In the genomic region with DNA sequence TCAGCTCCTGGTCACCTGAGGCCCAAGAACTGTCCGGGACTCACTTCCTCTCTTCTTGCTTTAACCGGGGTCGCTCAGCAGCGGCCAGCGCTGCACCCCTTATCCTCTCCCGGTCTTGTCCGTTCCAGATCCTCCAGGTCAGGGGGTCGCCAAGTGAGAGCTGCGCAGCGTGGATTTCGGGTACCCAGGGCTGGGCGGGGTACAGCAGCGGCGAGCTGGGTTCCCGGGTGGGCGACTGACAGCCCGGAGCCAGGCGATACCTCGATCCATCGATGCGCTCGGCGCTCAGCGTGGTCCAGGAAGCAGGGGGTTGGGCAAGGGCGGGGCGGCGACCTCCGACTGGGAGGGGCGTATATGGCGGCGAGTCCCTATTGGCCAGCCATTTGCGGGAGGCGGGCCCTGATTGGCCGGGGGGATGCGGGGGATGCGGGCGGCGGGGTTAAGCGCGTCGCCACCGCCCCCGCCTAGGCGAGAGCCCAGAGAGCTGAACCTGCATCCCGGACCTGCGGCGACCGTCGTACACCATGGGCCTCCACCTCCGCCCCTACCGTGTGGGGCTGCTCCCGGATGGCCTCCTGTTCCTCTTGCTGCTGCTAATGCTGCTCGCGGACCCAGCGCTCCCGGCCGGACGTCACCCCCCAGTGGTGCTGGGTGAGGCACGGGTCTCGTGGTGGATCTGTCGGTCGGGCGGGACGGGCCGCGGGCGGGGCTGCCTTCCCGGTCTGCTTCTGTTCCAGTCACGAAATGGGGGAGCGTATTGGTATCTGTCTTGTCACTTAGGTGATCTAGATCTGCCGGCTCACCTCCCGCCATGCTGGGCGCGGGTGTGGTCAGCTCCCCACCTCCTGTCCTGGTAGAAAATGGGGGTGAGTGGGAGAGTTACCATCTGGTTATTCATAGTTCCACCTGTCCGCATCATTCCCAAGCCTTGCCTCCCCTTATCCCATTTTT, we compare ENCODE assay signal across 8 cellular contexts. TPM values are rescaled to one million over a fixed set of nuclear protein-coding genes. Genes with fewer than 3 reads are reported as not detected.
DNase-seq lines count a peak whose midpoint lies in the region; ATAC-seq and TF ChIP-seq lines count a peak whose summit lies in the region.

A gene with protein sequence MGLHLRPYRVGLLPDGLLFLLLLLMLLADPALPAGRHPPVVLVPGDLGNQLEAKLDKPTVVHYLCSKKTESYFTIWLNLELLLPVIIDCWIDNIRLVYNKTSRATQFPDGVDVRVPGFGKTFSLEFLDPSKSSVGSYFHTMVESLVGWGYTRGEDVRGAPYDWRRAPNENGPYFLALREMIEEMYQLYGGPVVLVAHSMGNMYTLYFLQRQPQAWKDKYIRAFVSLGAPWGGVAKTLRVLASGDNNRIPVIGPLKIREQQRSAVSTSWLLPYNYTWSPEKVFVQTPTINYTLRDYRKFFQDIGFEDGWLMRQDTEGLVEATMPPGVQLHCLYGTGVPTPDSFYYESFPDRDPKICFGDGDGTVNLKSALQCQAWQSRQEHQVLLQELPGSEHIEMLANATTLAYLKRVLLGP (plus strand): TSS at position 471 of the 951 bp plus-strand sequence. CDS start 54 bp downstream, at position 525.

- no peaks in the 10 kb centered on the region for H3K9me2 ChIP-seq in DOHH2 (replicated peaks; ENCODE audit: control insufficient read depth, low read length)

- peak; percentile 93 for DNase-seq in RWPE2 (ENCODE audit: low spot score)
- DNase-seq in activated effector memory CD4-positive, alpha-beta T cell treated with anti-CD3 and anti-CD28 coated beads, Interleukin-2, amount 50 U/mL, for 16 hours = peak; percentile 98
- DNase-seq in fibroblast of villous mesenchyme (ENCODE audit: low read depth) = peak; percentile 96
- peak; percentile 95 for DNase-seq in neural crest cell (ENCODE audit: low read depth, low spot score)
- DNase-seq in stimulated activated naive CD8-positive, alpha-beta T cell treated with anti-CD3 and anti-CD28 coated beads, Interleukin-15, amount 100 ng/mL, for 72 hours = peak; percentile 94 to 95

- H3K4me3 Mint-ChIP-seq in IgD-negative memory B cell (peak within 1 kb of the TSS; percentile 95 to 99 (median 98)), neural crest cell (peak within 1 kb of the TSS; percentile 100)
- H3K4me3 Mint-ChIP-seq in stimulated activated naive CD8-positive, alpha-beta T cell treated with anti-CD3 and anti-CD28 coated beads, Interleukin-15, amount 100 ng/mL, for 72 hours = peak within 1 kb of the TSS; percentile 99 to 100

- H3K27me3 Mint-ChIP-seq in IgD-negative memory B cell = no peaks in the 10 kb centered on the region
- no peaks in the 10 kb centered on the region for H3K27me3 Mint-ChIP-seq in neural crest cell (ENCODE audit: low read depth)
- H3K27me3 Mint-ChIP-seq in stimulated activated naive CD8-positive, alpha-beta T cell treated with anti-CD3 and anti-CD28 coated beads, Interleukin-15, amount 100 ng/mL, for 72 hours = no peaks in the 10 kb centered on the region

- H3K27me3 ChIP-seq in DOHH2 (ENCODE audit: control insufficient read depth, low read length) = no peaks in the 10 kb centered on the region
- H3K27me3 ChIP-seq in RWPE2 (ENCODE audit: insufficient read depth, poor library complexity, severe bottlenecking) = no peaks in the 10 kb centered on the region

- peaks cover 3% of the 10 kb centered on the region; the same call in 1 of the 2 replicates for H3K79me2 ChIP-seq in DOHH2 (ENCODE audit: control insufficient read depth, low read length)

- H3K4me3 ChIP-seq in DOHH2 (ENCODE audit: low read length) (peak within 1 kb of the TSS; percentile 80), RWPE2 (ENCODE audit: severe bottlenecking) (peak within 1 kb of the TSS; percentile 59), fibroblast of villous mesenchyme (ENCODE audit: low read depth, low read length) (peak within 1 kb of the TSS; percentile 98)

- ATAC-seq in GM21576 (IDR thresholded peaks at IDR 0.05; ENCODE audit: unreplicated experiment) (peak; percentile 74), RWPE2 (ENCODE audit: low read depth) (peak; percentile 95)
- peak; percentile 96 for ATAC-seq in stimulated activated naive CD8-positive, alpha-beta T cell treated with anti-CD3 and anti-CD28 coated beads, Interleukin-15, amount 100 ng/mL, for 72 hours

- peak within 1 kb of the TSS; percentile 6 to 93 (median 59) for H3K27ac Mint-ChIP-seq in IgD-negative memory B cell
- H3K27ac Mint-ChIP-seq in neural crest cell (ENCODE audit: unreplicated experiment) = peak within 1 kb of the TSS; percentile 78
- peak within 1 kb of the TSS; percentile 74 to 95 for H3K27ac Mint-ChIP-seq in stimulated activated naive CD8-positive, alpha-beta T cell treated with anti-CD3 and anti-CD28 coated beads, Interleukin-15, amount 100 ng/mL, for 72 hours

- H3K9me3 Mint-ChIP-seq in IgD-negative memory B cell (no peaks in the 10 kb centered on the region), neural crest cell (no peaks in the 10 kb centered on the region)
- H3K9me3 Mint-ChIP-seq in stimulated activated naive CD8-positive, alpha-beta T cell treated with anti-CD3 and anti-CD28 coated beads, Interleukin-15, amount 100 ng/mL, for 72 hours = no peaks in the 10 kb centered on the region

- H3K4me2 ChIP-seq in DOHH2 (ENCODE audit: low read length) = peak within 1 kb of the TSS; percentile 95

- no peaks in the 10 kb centered on the region for H3K36me3 ChIP-seq in DOHH2 (ENCODE audit: control insufficient read depth, low read length)
- H3K36me3 ChIP-seq in RWPE2 (ENCODE audit: low read depth) = peaks cover 9% of the 10 kb centered on the region; the same call in 1 of the 2 replicates

- no peaks in the 10 kb centered on the region for H3K9me3 ChIP-seq in DOHH2 (ENCODE audit: control insufficient read depth, insufficient read depth, low read length)
- H3K9me3 ChIP-seq in RWPE2 (ENCODE audit: severe bottlenecking) = no peaks in the 10 kb centered on the region

- no peak within 1 kb of the TSS for H3K27ac ChIP-seq in DOHH2 (ENCODE audit: low read depth, low read length)
- peak within 1 kb of the TSS; percentile 3 for H3K27ac ChIP-seq in RWPE2 (ENCODE audit: poor library complexity, severe bottlenecking)

- peaks cover 18% of the 10 kb centered on the region for H3K4me1 ChIP-seq in DOHH2 (ENCODE audit: control insufficient read depth, low read length)
- H3K4me1 ChIP-seq in RWPE2 (ENCODE audit: insufficient read depth, poor library complexity, severe bottlenecking) = peaks cover 5% of the 10 kb centered on the region

- TF ChIP-seq CTCF in DOHH2 (IDR thresholded peaks at IDR 0.05; ENCODE audit: low read depth, low read length, poor library complexity, severe bottlenecking) (no peak), RWPE2 (IDR thresholded peaks at IDR 0.05; ENCODE audit: poor library complexity, severe bottlenecking) (no peak), fibroblast of villous mesenchyme (IDR thresholded peaks at IDR 0.05; ENCODE audit: insufficient read depth, low read depth, low read length) (no peak), neural crest cell (conservative IDR thresholded peaks at IDR 0.05) (no peak)

- H3K36me3 Mint-ChIP-seq in IgD-negative memory B cell = no peaks in the 10 kb centered on the region
- H3K36me3 Mint-ChIP-seq in neural crest cell (ENCODE audit: low read depth) = no peaks in the 10 kb centered on the region

- H3K4me1 Mint-ChIP-seq in IgD-negative memory B cell (peaks cover 0 to 16% (median 14%) of the 10 kb centered on the region in 3 donors), neural crest cell (peaks cover 19% of the 10 kb centered on the region)
- peaks cover 41% of the 10 kb centered on the region for H3K4me1 Mint-ChIP-seq in stimulated activated naive CD8-positive, alpha-beta T cell treated with anti-CD3 and anti-CD28 coated beads, Interleukin-15, amount 100 ng/mL, for 72 hours

- H3F3A ChIP-seq in DOHH2 (ENCODE audit: control insufficient read depth, insufficient read depth) = no peaks in the 10 kb centered on the region

- H4K20me1 ChIP-seq in DOHH2 (ENCODE audit: control insufficient read depth, insufficient read depth, low read depth, low read length) = no peaks in the 10 kb centered on the region

RNA-seq across cellular contexts. Expression of the gene that starts here (rescaled TPM):
- 8.2 TPM for polyA plus RNA-seq in IgD-negative memory B cell
- 17.4 and 19.9 TPM in 2 replicates for total RNA-seq in fibroblast of villous mesenchyme
- 10.7 and 13.6 TPM in 2 replicates for total RNA-seq in neural crest cell
